Comparison of ENCODE assay signal across 8 cellular contexts in genomic region chr5:151223447-151224264, GRCh38. TPM values are rescaled to one million over a fixed set of nuclear protein-coding genes. Genes with fewer than 3 reads are reported as not detected.
DNase-seq lines count a peak whose midpoint lies in the region; TF ChIP-seq lines count a peak whose summit lies in the region.

A gene with protein sequence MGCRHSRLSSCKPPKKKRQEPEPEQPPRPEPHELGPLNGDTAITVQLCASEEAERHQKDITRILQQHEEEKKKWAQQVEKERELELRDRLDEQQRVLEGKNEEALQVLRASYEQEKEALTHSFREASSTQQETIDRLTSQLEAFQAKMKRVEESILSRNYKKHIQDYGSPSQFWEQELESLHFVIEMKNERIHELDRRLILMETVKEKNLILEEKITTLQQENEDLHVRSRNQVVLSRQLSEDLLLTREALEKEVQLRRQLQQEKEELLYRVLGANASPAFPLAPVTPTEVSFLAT (minus strand): TSS chr5:151224092. CDS start chr5:151223970, 122 bp downstream.

- DNase-seq in DMS79 treated with DMSO at 0.1 percent for 48 hours (lab: John Stamatoyannopoulos, UW) (peak; percentile 19), DMS79 (lab: John Stamatoyannopoulos, UW) (no peak), HAP-1 (ENCODE audit: low spot score in 2 of 2) (peak; percentile 64 to 84), sigmoid colon (peak; percentile 91)

- peak within 1 kb of the TSS; percentile 77 for H2AFZ ChIP-seq in Loucy (ENCODE audit: low read length)

- H3K79me2 ChIP-seq in Loucy (ENCODE audit: insufficient read depth, low read length): peaks cover 57% of the 10 kb centered on the region

- peak in 1 of 4 donors; percentile 16 for TF ChIP-seq EP300 in sigmoid colon (IDR thresholded peaks at IDR 0.05)

- intact Hi-C loops in T-helper 2 cell treated with Interferon-gamma antibody and Interleukin-4, amounts not matched to agents 100 ng/mL and 5 ng/mL, for 36 hours (cut with micrococcal nuclease): loop anchor here (1.0 to 5.0 kb wide), 6 partner anchors 9 to 811 kb away; partner anchors contain the start of genes ANXA6, CD74 and SLC36A1
- intact Hi-C loops in sigmoid colon (cut with DNase I): loop anchor here (1.0 to 5.0 kb wide), 2 partner anchors 11 to 66 kb away; partner anchors contain the start of gene ANXA6

- H3K27ac ChIP-seq in iPS-18a (ENCODE audit: low read length) (no peak within 1 kb of the TSS), sigmoid colon (peak within 1 kb of the TSS; percentile 90 to 99 (median 94))

- no peaks in the 10 kb centered on the region for H3F3A ChIP-seq in Loucy (ENCODE audit: low read depth)

- peaks cover 11% of the 10 kb centered on the region for H3K4me1 Mint-ChIP-seq in brain

- TF ChIP-seq CTCF in Loucy (conservative IDR thresholded peaks at IDR 0.05; ENCODE audit: low read length): peak; percentile 19; the same call in 1 of the 2 replicates
- no peak for TF ChIP-seq CTCF in brain (conservative IDR thresholded peaks at IDR 0.05)
- TF ChIP-seq CTCF in sigmoid colon (IDR thresholded peaks at IDR 0.05): peak in 2 of 4 experiments; percentile 18 to 26

- peak; percentile 88 for TF ChIP-seq POLR2A in sigmoid colon (IDR thresholded peaks at IDR 0.05)

- peak within 1 kb of the TSS; percentile 70 to 84 (median 78) for H3K4me3 Mint-ChIP-seq in brain

- H3K27me3 Mint-ChIP-seq in brain: peaks cover 15% of the 10 kb centered on the region

- H3K9ac ChIP-seq in Loucy (ENCODE audit: low read depth, low read length, poor library complexity, severe bottlenecking) (peak within 1 kb of the TSS; percentile 74), iPS-18a (ENCODE audit: low read length) (peak within 1 kb of the TSS; percentile 37)

- H3K9me3 ChIP-seq in HAP-1 (no peaks in the 10 kb centered on the region), Loucy (ENCODE audit: insufficient read depth, low read depth, low read length) (no peaks in the 10 kb centered on the region), iPS-18a (ENCODE audit: control insufficient read depth, low read depth, low read length) (no peaks in the 10 kb centered on the region), sigmoid colon (no peaks in the 10 kb centered on the region)

- H3K27ac Mint-ChIP-seq in brain: peak within 1 kb of the TSS in 2 of 5 experiments; percentile 8 to 9

- peaks cover 11% of the 10 kb centered on the region for H3K4me1 ChIP-seq in HAP-1
- peaks cover 52% of the 10 kb centered on the region for H3K4me1 ChIP-seq in Loucy (ENCODE audit: insufficient read depth, low read length, poor library complexity, severe bottlenecking)
- H3K4me1 ChIP-seq in iPS-18a (ENCODE audit: control insufficient read depth, low read depth, low read length): peaks cover 9% of the 10 kb centered on the region
- H3K4me1 ChIP-seq in sigmoid colon: peaks cover 0 to 53% (median 48%) of the 10 kb centered on the region in 4 donors

- H3K9me2 ChIP-seq in Loucy (replicated peaks; ENCODE audit: low read depth, low read length): no peaks in the 10 kb centered on the region

- H3K27me3 ChIP-seq in HAP-1 (ENCODE audit: low read depth) (no peaks in the 10 kb centered on the region), Loucy (ENCODE audit: insufficient read depth, low read length, poor library complexity, severe bottlenecking) (no peaks in the 10 kb centered on the region), iPS-18a (ENCODE audit: control insufficient read depth, insufficient read depth, low read length) (peaks cover 13% of the 10 kb centered on the region), sigmoid colon (no peaks in the 10 kb centered on the region)

- peak within 1 kb of the TSS; percentile 96 for H3K4me2 ChIP-seq in Loucy (ENCODE audit: low read depth, low read length, poor library complexity, severe bottlenecking)

- in situ Hi-C loops in HAP-1 (cut with MboI; ENCODE audit: low sequenced_read_pairs): no loop called here

- 1% methylated on average over 58 of the region's 58 CpGs for WGBS in sigmoid colon, 2 donors

- H4K20me1 ChIP-seq in Loucy (ENCODE audit: insufficient read depth, low read length, poor library complexity, severe bottlenecking): peaks cover 17% of the 10 kb centered on the region

- H3K36me3 ChIP-seq in HAP-1 (replicated peaks) (no peaks in the 10 kb centered on the region), Loucy (ENCODE audit: insufficient read depth, low read length) (no peaks in the 10 kb centered on the region; the same call in 1 of the 2 replicates), iPS-18a (ENCODE audit: control insufficient read depth, low read depth, low read length) (no peaks in the 10 kb centered on the region), sigmoid colon (no peaks in the 10 kb centered on the region)

- H3K9me3 Mint-ChIP-seq in brain: no peaks in the 10 kb centered on the region

- H3K36me3 Mint-ChIP-seq in brain: no peaks in the 10 kb centered on the region

- H3K4me3 ChIP-seq in HAP-1 (peak within 1 kb of the TSS; percentile 67), Loucy (ENCODE audit: low read length, poor library complexity, severe bottlenecking) (peak within 1 kb of the TSS; percentile 77), iPS-18a (ENCODE audit: low read length) (peak within 1 kb of the TSS; percentile 82), sigmoid colon (peak within 1 kb of the TSS; percentile 78 to 95 (median 87))

RNA-seq across cellular contexts. Expression of the gene that starts here (rescaled TPM):
- 63.5 and 64.9 TPM in 2 replicates for total RNA-seq in T-helper 2 cell treated with Interferon-gamma antibody and Interleukin-4, amounts not matched to agents 100 ng/mL and 5 ng/mL, for 36 hours
- polyA plus RNA-seq in brain (ENCODE audit: insufficient read depth, low read depth, low replicate concordance) (3.6 TPM), sigmoid colon (10 to 100 TPM in 2 of 3 donors, 1 to 10 TPM in 1; 6.0 to 48.7 (median 43.2) TPM)
- 100 to 1,000 TPM; 199 to 342 (median 258) TPM for total RNA-seq in sigmoid colon
